In the genomic region with DNA sequence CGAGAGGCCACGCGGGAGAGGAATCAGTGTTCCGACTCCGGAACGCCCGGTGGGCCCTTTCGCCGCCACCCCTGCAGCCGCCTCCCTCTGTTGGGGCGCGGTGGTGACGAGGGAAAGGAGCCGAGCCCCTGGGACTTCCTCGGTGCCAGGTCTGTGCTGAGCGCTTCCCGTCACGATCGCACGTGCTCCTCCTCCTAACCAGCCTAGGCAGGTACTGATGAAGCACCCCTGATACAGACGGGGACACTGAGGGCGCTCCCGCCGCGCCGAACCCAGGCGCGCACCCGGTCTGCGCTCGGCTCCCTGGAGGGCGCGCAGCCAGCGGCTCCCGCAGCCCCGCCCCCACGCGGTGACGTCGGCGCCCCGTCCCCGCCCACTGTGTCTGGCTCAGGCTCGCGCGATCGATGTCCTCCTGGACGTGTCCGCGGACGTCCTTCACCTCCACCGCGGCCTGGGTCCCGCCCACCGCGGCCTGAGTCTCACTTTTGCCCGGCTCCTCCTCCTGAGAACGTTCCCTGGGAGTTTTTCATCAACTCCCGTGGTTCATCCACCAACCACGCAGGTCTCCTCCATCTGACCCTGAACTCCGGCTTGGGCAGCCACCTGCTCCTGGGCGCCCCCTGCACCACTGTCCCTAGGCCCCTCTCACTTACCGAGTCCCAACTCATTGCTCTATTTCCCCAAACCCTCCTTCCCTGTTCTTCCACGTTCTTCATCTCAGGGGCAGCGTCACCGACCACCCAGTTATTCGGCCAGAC, we compare ENCODE assay signal across 8 cellular contexts. TPM values are rescaled to one million over a fixed set of nuclear protein-coding genes. Genes with fewer than 3 reads are reported as not detected.
DNase-seq lines count a peak whose midpoint lies in the region; ATAC-seq and TF ChIP-seq lines count a peak whose summit lies in the region.

No MANE protein-coding gene starts in this region.

- TF ChIP-seq CTCF in epithelial cell of proximal tubule (conservative IDR thresholded peaks at IDR 0.05; ENCODE audit: low read depth, low read length) = no peak

- no peaks in the 10 kb centered on the region for H3K9me3 ChIP-seq in mucosa of rectum (ENCODE audit: control insufficient read depth in 2 of 2, low read length in 2 of 2)

- H3K9ac ChIP-seq in mucosa of rectum (ENCODE audit: low read depth in 1 of 2, low read length in 2 of 2) = peak overlapping the region; percentile 68

- peak overlapping the region; percentile 68 for H3K4me3 ChIP-seq in epithelial cell of proximal tubule (ENCODE audit: low read depth, low read length)
- peak overlapping the region; percentile 63 to 80 for H3K4me3 ChIP-seq in mucosa of rectum (ENCODE audit: low read length in 2 of 2)

- H3K36me3 ChIP-seq in mucosa of rectum (ENCODE audit: control insufficient read depth in 2 of 2, insufficient read depth in 2 of 2, low read length in 2 of 2) = no peaks in the 10 kb centered on the region

- H3K4me1 ChIP-seq in mucosa of rectum (ENCODE audit: control insufficient read depth in 2 of 2, insufficient read depth in 2 of 2, low read length in 2 of 2) = peaks cover 8 to 18% of the 10 kb centered on the region in 2 donors

- H3K27ac ChIP-seq in mucosa of rectum (ENCODE audit: low read depth in 2 of 2, low read length in 2 of 2) = peak overlapping the region; percentile 56 to 67

- peaks cover 0 to 4% of the 10 kb centered on the region in 2 donors for H3K27me3 ChIP-seq in mucosa of rectum (ENCODE audit: control insufficient read depth in 2 of 2, insufficient read depth in 2 of 2, low read length in 2 of 2)

- DNase-seq in NCI-H2081 (lab: John Stamatoyannopoulos, UW) (peak; percentile 53 to 73), NCI-H2081 treated with DMSO at 0.1 percent for 48 hours (lab: John Stamatoyannopoulos, UW) (no peak), NCI-H748 treated with DMSO at 0.1 percent for 48 hours (lab: John Stamatoyannopoulos, UW) (peak; percentile 72), epithelial cell of proximal tubule (ENCODE audit: low read depth) (no peak)
- peak; percentile 26 for DNase-seq in activated CD8-positive, alpha-beta memory T cell treated with anti-CD3 and anti-CD28 coated beads, Interleukin-2, amount 50 U/mL, for 24 hours (ENCODE audit: extremely low read depth)
- peak; percentile 90 for DNase-seq in stimulated activated CD8-positive, alpha-beta memory T cell treated with anti-CD3 and anti-CD28 coated beads, Interleukin-4, amount 100 ng/mL, for 48 hours

- peak; percentile 75 for ATAC-seq in HG03039 (IDR thresholded peaks at IDR 0.05; ENCODE audit: unreplicated experiment)

RNA-seq across cellular contexts. Expression of a gene that starts 2.6 kb away (rescaled TPM):
- total RNA-seq in epithelial cell of proximal tubule = not detected in 2 replicates

RNA-seq across cellular contexts. Expression of a gene that starts 12.4 kb away (rescaled TPM):
- 5.0 TPM in 1 of 2 replicates, not detected in the other for total RNA-seq in epithelial cell of proximal tubule

RNA-seq across cellular contexts. Expression of a gene that starts 18.8 kb away (rescaled TPM):
- total RNA-seq in epithelial cell of proximal tubule = not detected in 2 replicates

RNA-seq across cellular contexts. Expression of a gene that starts 37.3 kb away (rescaled TPM):
- total RNA-seq in epithelial cell of proximal tubule = not detected in 2 replicates

RNA-seq across cellular contexts. Expression of a gene that starts 45.7 kb away (rescaled TPM):
- not detected in 2 replicates for total RNA-seq in epithelial cell of proximal tubule

Comparison
In these comparisons a context has a peak if more than half of its experiments do, and no peak if none do; other contexts are left out.
1. DNase-seq: peak in NCI-H2081 (2 of 2), NCI-H748 treated with DMSO at 0.1 percent for 48 hours (single experiment), activated CD8-positive, alpha-beta memory T cell treated with anti-CD3 and anti-CD28 coated beads, Interleukin-2, amount 50 U/mL, for 24 hours (single experiment) and stimulated activated CD8-positive, alpha-beta memory T cell treated with anti-CD3 and anti-CD28 coated beads, Interleukin-4, amount 100 ng/mL, for 48 hours (single experiment); none in NCI-H2081 treated with DMSO at 0.1 percent for 48 hours (single experiment) and epithelial cell of proximal tubule (single experiment).